8 cellular contexts compared by ENCODE assay signal in genomic region chrX:30735839-30736238, GRCh38.
DNase-seq lines count a peak whose midpoint lies in the region; ATAC-seq and TF ChIP-seq lines count a peak whose summit lies in the region.

No MANE protein-coding gene starts in this region.

- H3F3A ChIP-seq in Loucy (ENCODE audit: low read depth), result no peaks in the 10 kb centered on the region

- no peaks in the 10 kb centered on the region for H3K9me2 ChIP-seq in Loucy (replicated peaks; ENCODE audit: low read depth, low read length)

- CTCF ChIA-PET in T-cell (lab: Charles Lee), result interaction anchor here (0.6 to 1.7 kb wide), 8 partner anchors 8 to 1255 kb away, joined by 3 to 5 read pairs (median 3); no protein-coding TSS in a partner anchor

- H3K4me3 Mint-ChIP-seq in T-cell, result no peak overlapping the region

- H3K36me3 Mint-ChIP-seq in T-cell, result peaks cover 2% of the 10 kb centered on the region

- no peaks in the 10 kb centered on the region for H3K9me3 Mint-ChIP-seq in T-cell

- POLR2A ChIA-PET in T-cell (lab: Charles Lee), result no interaction called here

- H3K4me1 ChIP-seq in Loucy (ENCODE audit: insufficient read depth, low read length, poor library complexity, severe bottlenecking) (no peaks in the 10 kb centered on the region), adrenal gland (replicated peaks in 1 of 2) (no peaks in the 10 kb centered on the region)

- H3K27ac Mint-ChIP-seq in T-cell, result no peak overlapping the region

- no peak overlapping the region for H3K27ac ChIP-seq in adrenal gland

- H3K9me3 ChIP-seq in Loucy (ENCODE audit: insufficient read depth, low read depth, low read length), result no peaks in the 10 kb centered on the region
- H3K9me3 ChIP-seq in adrenal gland (replicated peaks in 1 of 3), result no peaks in the 10 kb centered on the region

- no peak overlapping the region for H3K4me3 ChIP-seq in H7 (ENCODE audit: insufficient read depth, low read depth, low read length)
- no peak overlapping the region for H3K4me3 ChIP-seq in Loucy (ENCODE audit: low read length, poor library complexity, severe bottlenecking)
- no peak overlapping the region for H3K4me3 ChIP-seq in adrenal gland

- H3K36me3 ChIP-seq in H7 (replicated peaks; ENCODE audit: control insufficient read depth, insufficient read depth, low read length), result no peaks in the 10 kb centered on the region
- H3K36me3 ChIP-seq in Loucy (ENCODE audit: insufficient read depth, low read length), result no peaks in the 10 kb centered on the region
- no peaks in the 10 kb centered on the region for H3K36me3 ChIP-seq in adrenal gland (replicated peaks in 1 of 2)

- WGBS in adrenal gland, 4 donors, result 12 to 20% (median 16%) methylated on average over 6 of the region's 6 CpGs

- H3K27me3 Mint-ChIP-seq in T-cell, result no peaks in the 10 kb centered on the region

- peaks cover 0 to 2% (median 0%) of the 10 kb centered on the region in 3 donors for H3K4me1 Mint-ChIP-seq in T-cell

- DNase-seq in DMS153 treated with DMSO at 0.1 percent for 48 hours (lab: John Stamatoyannopoulos, UW; ENCODE audit: unreplicated experiment), result peak; percentile 2
- no peak for DNase-seq in DMS153 (lab: John Stamatoyannopoulos, UW)
- peak; percentile 64 for DNase-seq in H7
- DNase-seq in T-cell, result peak; percentile 20 to 69 (median 54)
- DNase-seq in adrenal gland, result peak; percentile 44 to 81 (median 63)
- peak; percentile 68 for DNase-seq in iPS-NIHi7 (ENCODE audit: extremely low spot score)
- peak; percentile 79 to 81 for DNase-seq in stimulated activated CD4-positive, alpha-beta T cell treated with anti-CD3 and anti-CD28 coated beads, Interleukin-2, amount 100 ng/mL, for 24 hours

- no peak overlapping the region for H3K4me2 ChIP-seq in Loucy (ENCODE audit: low read depth, low read length, poor library complexity, severe bottlenecking)

- H3K9ac ChIP-seq in Loucy (ENCODE audit: low read depth, low read length, poor library complexity, severe bottlenecking), result no peak overlapping the region

- no peaks in the 10 kb centered on the region for H4K20me1 ChIP-seq in Loucy (ENCODE audit: insufficient read depth, low read length, poor library complexity, severe bottlenecking)

- H3K27me3 ChIP-seq in H7 (ENCODE audit: control insufficient read depth, insufficient read depth, low read length) (no peaks in the 10 kb centered on the region), Loucy (ENCODE audit: insufficient read depth, low read length, poor library complexity, severe bottlenecking) (no peaks in the 10 kb centered on the region), adrenal gland (no peaks in the 10 kb centered on the region)

- peak; percentile 68 to 91 (median 74) for ATAC-seq in T-cell (replicated peaks in 1 of 4)

- TF ChIP-seq CTCF in Loucy (conservative IDR thresholded peaks at IDR 0.05; ENCODE audit: low read length) (peak; percentile 83), adrenal gland (IDR thresholded peaks at IDR 0.05) (peak; percentile 40 to 69 (median 55))

- H2AFZ ChIP-seq in Loucy (ENCODE audit: low read length), result no peak overlapping the region

- no peaks in the 10 kb centered on the region for H3K79me2 ChIP-seq in Loucy (ENCODE audit: insufficient read depth, low read length)

- intact Hi-C loops in adrenal gland (cut with DNase I), result no loop called here

- TF ChIP-seq POLR2A in adrenal gland (IDR thresholded peaks at IDR 0.05), result no peak
